In the genomic region with DNA sequence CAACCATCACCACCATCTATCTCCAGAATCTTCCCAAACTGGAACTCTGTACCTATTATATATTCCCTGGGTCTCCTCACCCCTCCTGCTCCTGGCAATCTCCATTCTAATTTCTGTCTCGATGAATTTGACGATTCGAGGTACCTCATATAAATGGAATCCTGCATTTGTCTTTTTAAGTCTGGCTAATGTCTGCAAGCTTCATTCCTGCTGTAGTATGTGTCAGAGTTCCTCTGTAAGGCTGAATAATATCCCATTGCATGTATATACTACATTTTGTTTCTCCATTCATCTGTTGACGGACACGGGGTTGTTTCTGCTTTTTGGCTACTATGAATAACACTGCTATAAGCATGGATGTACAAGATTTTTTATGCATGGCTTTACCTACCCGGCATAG, we compare ENCODE assay signal across 26 cellular contexts. TPM values are rescaled to one million over a fixed set of nuclear protein-coding genes. Genes with fewer than 3 reads are reported as not detected.
"Had no signal": no experiment of that assay in that cellular context is flagged by ENCODE, and none has a peak within 500 bp of the region (broad histone marks: within the 10 kb centered on the region; RNA-seq: fewer than 3 reads in every experiment).

No MANE protein-coding gene starts in this region.

- H3K27ac Mint-ChIP-seq: effector memory CD8-positive, alpha-beta T cell; memory B cell; naive B cell; natural killer cell treated with Interleukin-12 subunit alpha and Interleukin-12 subunit beta and Interleukin-15 and Interleukin-18, amount 100 ng/mL, for 72 hours; stimulated activated naive CD8-positive, alpha-beta T cell treated with anti-CD3 and anti-CD28 coated beads, Interleukin-15, amount 100 ng/mL, for 72 hours had no signal

- H3K4me3 ChIP-seq: lung, pancreas, right atrium auricular region, smooth muscle cell, suprapubic skin, transverse colon, vagina had no signal

- H3K27me3 ChIP-seq: neutrophil, pancreas, right atrium auricular region, suprapubic skin, transverse colon, vagina had no signal

- H3K36me3 Mint-ChIP-seq: memory B cell; naive B cell; natural killer cell treated with Interleukin-12 subunit alpha and Interleukin-12 subunit beta and Interleukin-15 and Interleukin-18, amount 100 ng/mL, for 72 hours had no signal

- H3K4me1 ChIP-seq: pancreas, suprapubic skin, vagina had no signal

- H3K4me2 ChIP-seq: smooth muscle cell had no signal

- H3K9me3 ChIP-seq: neutrophil, pancreas, right atrium auricular region, suprapubic skin, transverse colon, vagina had no signal

- DNase-seq: cortex of kidney; effector memory CD8-positive, alpha-beta T cell; foreskin melanocyte; head of caudate nucleus; kidney; naive B cell; pancreas; stimulated activated CD4-positive, alpha-beta T cell treated with anti-CD3 and anti-CD28 coated beads, Interleukin-12 subunit alpha, Interleukin-12 subunit beta, amount 100 ng/mL, for 4 hours; stimulated activated CD4-positive, alpha-beta T cell treated with anti-CD3 and anti-CD28 coated beads, Interleukin-1b, Interleukin-23, amount 100 ng/mL, for 48 hours; stimulated activated CD4-positive, alpha-beta T cell treated with anti-CD3 and anti-CD28 coated beads, Interleukin-4, amount 100 ng/mL, for 1 hour; stimulated activated CD8-positive, alpha-beta memory T cell treated with anti-CD3 and anti-CD28 coated beads, Interleukin-4, amount 100 ng/mL, for 48 hours; stimulated activated naive CD4-positive, alpha-beta T cell; stimulated activated naive CD8-positive, alpha-beta T cell treated with anti-CD3 and anti-CD28 coated beads, Interleukin-15, amount 100 ng/mL, for 72 hours; transverse colon had no signal

- ATAC-seq: effector memory CD8-positive, alpha-beta T cell; esophagus mucosa; left lobe of liver; natural killer cell treated with Interleukin-12 subunit alpha and Interleukin-12 subunit beta and Interleukin-15 and Interleukin-18, amount 100 ng/mL, for 72 hours; pancreas; sciatic nerve; stimulated activated naive CD8-positive, alpha-beta T cell treated with anti-CD3 and anti-CD28 coated beads, Interleukin-15, amount 100 ng/mL, for 72 hours had no signal

- H3K27ac ChIP-seq: neutrophil, pancreas, right atrium auricular region, suprapubic skin, vagina had no signal

- H3K4me3 Mint-ChIP-seq: effector memory CD8-positive, alpha-beta T cell; memory B cell; naive B cell; natural killer cell treated with Interleukin-12 subunit alpha and Interleukin-12 subunit beta and Interleukin-15 and Interleukin-18, amount 100 ng/mL, for 72 hours; neural crest cell; stimulated activated naive CD8-positive, alpha-beta T cell treated with anti-CD3 and anti-CD28 coated beads, Interleukin-15, amount 100 ng/mL, for 72 hours had no signal

- H3K4me1 Mint-ChIP-seq: memory B cell; naive B cell; neural crest cell; stimulated activated naive CD8-positive, alpha-beta T cell treated with anti-CD3 and anti-CD28 coated beads, Interleukin-15, amount 100 ng/mL, for 72 hours had no signal

- H3K27me3 Mint-ChIP-seq: effector memory CD8-positive, alpha-beta T cell; stimulated activated naive CD8-positive, alpha-beta T cell treated with anti-CD3 and anti-CD28 coated beads, Interleukin-15, amount 100 ng/mL, for 72 hours had no signal

- H3K36me3 ChIP-seq: neutrophil, pancreas, right atrium auricular region, suprapubic skin, transverse colon, vagina had no signal

RNA-seq across cellular contexts. Expression of a gene that starts 19.5 kb away (rescaled TPM):
- total RNA-seq: left lobe of liver had no signal
- polyA plus RNA-seq: smooth muscle cell had no signal
